ENCODE assay signal across 8 cellular contexts in the genomic region with DNA sequence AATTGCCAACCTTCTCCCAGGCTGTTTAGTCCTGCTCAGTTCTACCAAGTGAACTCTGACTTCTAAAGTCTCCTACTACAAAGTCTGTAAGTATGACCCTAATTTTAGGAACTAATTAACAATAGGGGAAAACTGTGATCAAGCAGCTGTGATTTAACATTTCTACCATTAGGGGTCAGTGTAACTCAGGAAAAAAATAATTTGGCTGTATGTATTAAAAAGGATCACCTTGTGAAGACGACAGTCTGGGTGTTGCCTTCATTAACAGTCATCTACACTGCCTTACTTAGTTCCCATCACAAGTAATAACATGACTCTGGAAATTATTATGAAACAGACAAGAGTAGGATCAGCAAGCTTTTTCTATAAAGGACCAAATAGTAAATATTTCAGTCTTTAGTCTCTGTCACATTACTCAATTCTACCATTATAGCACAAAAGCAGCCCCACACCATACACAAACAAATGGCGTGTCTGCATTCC. TPM values are rescaled to one million over a fixed set of nuclear protein-coding genes. Genes with fewer than 3 reads are reported as not detected.
DNase-seq lines count a peak whose midpoint lies in the region; FAIRE-seq and TF ChIP-seq lines count a peak whose summit lies in the region.

No MANE protein-coding gene starts in this region.

- WGBS in mesendoderm (ENCODE audit: extremely low coverage, insufficient coverage, low lambda C conversion rate): no CpG with 5 or more reads among the region's 2 CpGs

- no peaks in the 10 kb centered on the region for H3K36me3 ChIP-seq in breast epithelium
- no peaks in the 10 kb centered on the region for H3K36me3 ChIP-seq in mesendoderm (ENCODE audit: control insufficient read depth, insufficient read depth, low read length)

- intact Hi-C loops in breast epithelium (cut with DNase I; ENCODE audit: low total_unique reads): no loop called here

- H2BK5ac ChIP-seq in mesendoderm (ENCODE audit: low read length): no peak overlapping the region

- H3K27ac ChIP-seq in breast epithelium (no peak overlapping the region), mesendoderm (ENCODE audit: low read depth, low read length) (no peak overlapping the region)

- peak; percentile 92 for FAIRE-seq in H54 (lab: Jason Lieb, UNC)

- no peak overlapping the region for H3K18ac ChIP-seq in mesendoderm (ENCODE audit: low read length)

- H3K56ac ChIP-seq in mesendoderm (ENCODE audit: low read length): no peak overlapping the region

- H3K4me1 ChIP-seq in breast epithelium (no peaks in the 10 kb centered on the region), mesendoderm (ENCODE audit: control insufficient read depth, low read depth, low read length) (no peaks in the 10 kb centered on the region)

- DNase-seq in AML-193 (lab: John Stamatoyannopoulos, UW) (peak; percentile 73 to 75), H54 (ENCODE audit: insufficient read length, low spot score) (no peak), NCI-H446 treated with DMSO at 0.1 percent for 48 hours (lab: John Stamatoyannopoulos, UW) (peak; percentile 40), breast epithelium (ENCODE audit: low spot score in 2 of 2) (no peak), mesendoderm (peak; percentile 57), AG08396 (ENCODE audit: low spot score) (no peak), activated gamma-delta T cell treated with Interleukin-2 at 50 U/mL for 16 hours (no peak)
- DNase-seq in stimulated activated CD4-positive, alpha-beta T cell treated with anti-CD3 and anti-CD28 coated beads, Interleukin-4, amount 100 ng/mL, for 4 hours: no peak

- no peak overlapping the region for H3K4ac ChIP-seq in mesendoderm (ENCODE audit: low read depth, low read length)

- no peak overlapping the region for H3K4me2 ChIP-seq in mesendoderm (ENCODE audit: low read length)

- TF ChIP-seq POLR2A in H54 (IDR thresholded peaks at IDR 0.05; ENCODE audit: low read depth, low read length) (no peak), breast epithelium (IDR thresholded peaks at IDR 0.05) (no peak)

- H3K9ac ChIP-seq in mesendoderm (ENCODE audit: low read length): no peak overlapping the region

- H3K27me3 ChIP-seq in breast epithelium (no peaks in the 10 kb centered on the region), mesendoderm (ENCODE audit: insufficient read depth, low read length, poor library complexity) (no peaks in the 10 kb centered on the region)

- H3K79me1 ChIP-seq in mesendoderm (ENCODE audit: low read length): no peaks in the 10 kb centered on the region

- no peak overlapping the region for H3K23ac ChIP-seq in mesendoderm (ENCODE audit: low read length)

- no peak overlapping the region for H2BK15ac ChIP-seq in mesendoderm (replicated peaks; ENCODE audit: low read depth)

- H4K8ac ChIP-seq in mesendoderm (ENCODE audit: low read depth, low read length): no peak overlapping the region

- no peak overlapping the region for H2BK120ac ChIP-seq in mesendoderm (ENCODE audit: low read depth, low read length)

- H3K79me2 ChIP-seq in mesendoderm (ENCODE audit: control insufficient read depth, insufficient read depth, low read length): no peaks in the 10 kb centered on the region

- peak; percentile 79 to 84 (median 80) for TF ChIP-seq CTCF in breast epithelium (IDR thresholded peaks at IDR 0.05)

- H3K9me3 ChIP-seq in breast epithelium: no peaks in the 10 kb centered on the region

- no peak overlapping the region for H4K5ac ChIP-seq in mesendoderm (ENCODE audit: low read length)

- H3K4me3 ChIP-seq in breast epithelium (no peak overlapping the region), mesendoderm (ENCODE audit: low read length) (no peak overlapping the region)

- H2AK5ac ChIP-seq in mesendoderm (ENCODE audit: low read length): no peak overlapping the region

RNA-seq across cellular contexts. Expression of a gene that starts 4.2 kb away (rescaled TPM):
- total RNA-seq in breast epithelium: 10 to 100 TPM; 53.0 to 98.2 (median 54.7) TPM
- polyA plus RNA-seq in mesendoderm (2013, experiment 1 of 2): 6.6 TPM
- 6.8 TPM for polyA plus RNA-seq in mesendoderm (2013, experiment 2 of 2)

Comparison
In these comparisons a context has a peak if more than half of its experiments do, and no peak if none do; other contexts are left out.
1. DNase-seq: peak in AML-193 (2 of 2), NCI-H446 treated with DMSO at 0.1 percent for 48 hours (single experiment) and mesendoderm (single experiment); none in H54 (single experiment), breast epithelium (0 of 2), stimulated activated CD4-positive, alpha-beta T cell treated with anti-CD3 and anti-CD28 coated beads, Interleukin-4, amount 100 ng/mL, for 4 hours (0 of 2), AG08396 (single experiment) and activated gamma-delta T cell treated with Interleukin-2 at 50 U/mL for 16 hours (single experiment).